ENCODE assay signal across 8 cellular contexts in genomic region chr5:78647838-78648358, GRCh38. TPM values are rescaled to one million over a fixed set of nuclear protein-coding genes. Genes with fewer than 3 reads are reported as not detected.
DNase-seq lines count a peak whose midpoint lies in the region; ATAC-seq, FAIRE-seq and TF ChIP-seq lines count a peak whose summit lies in the region.

No MANE protein-coding gene starts in this region.

- peak overlapping the region; percentile 64 for H3K4me3 Mint-ChIP-seq in activated naive CD4-positive, alpha-beta T cell treated with anti-CD3 and anti-CD28 coated beads for 36 hours
- peak overlapping the region; percentile 51 for H3K4me3 Mint-ChIP-seq in stimulated activated effector memory CD8-positive, alpha-beta T cell treated with anti-CD3 and anti-CD28 coated beads, Interleukin-12 subunit alpha, Interleukin-12 subunit beta, amount 100 ng/mL, for 72 hours

- H3K36me3 Mint-ChIP-seq in activated naive CD4-positive, alpha-beta T cell treated with anti-CD3 and anti-CD28 coated beads for 36 hours (ENCODE audit: low read depth), result no peaks in the 10 kb centered on the region
- H3K36me3 Mint-ChIP-seq in stimulated activated effector memory CD8-positive, alpha-beta T cell treated with anti-CD3 and anti-CD28 coated beads, Interleukin-12 subunit alpha, Interleukin-12 subunit beta, amount 100 ng/mL, for 72 hours, result no peaks in the 10 kb centered on the region

- H3K27me3 ChIP-seq in bronchial epithelial cell (ENCODE audit: control insufficient read depth, insufficient read depth, low read length), result no peaks in the 10 kb centered on the region
- no peaks in the 10 kb centered on the region for H3K27me3 ChIP-seq in layer of hippocampus (ENCODE audit: control insufficient read depth, insufficient read depth, low read length)

- peak; percentile 27 for ATAC-seq in HG02763 (IDR thresholded peaks at IDR 0.05; ENCODE audit: unreplicated experiment)
- ATAC-seq in stimulated activated effector memory CD8-positive, alpha-beta T cell treated with anti-CD3 and anti-CD28 coated beads, Interleukin-12 subunit alpha, Interleukin-12 subunit beta, amount 100 ng/mL, for 72 hours, result peak; percentile 8

- peak overlapping the region; percentile 83 for H3K27ac ChIP-seq in layer of hippocampus (ENCODE audit: low read depth, low read length)

- peaks cover 47% of the 10 kb centered on the region for H3K27me3 Mint-ChIP-seq in activated naive CD4-positive, alpha-beta T cell treated with anti-CD3 and anti-CD28 coated beads for 36 hours (ENCODE audit: low read depth)

- peak overlapping the region; percentile 92 for H3K4me3 ChIP-seq in bronchial epithelial cell (ENCODE audit: low read depth, low read length)

- FAIRE-seq in bronchial epithelial cell (lab: Jason Lieb, UNC), result no peak

- H3K27ac Mint-ChIP-seq in activated naive CD4-positive, alpha-beta T cell treated with anti-CD3 and anti-CD28 coated beads for 36 hours, result no peak overlapping the region
- no peak overlapping the region for H3K27ac Mint-ChIP-seq in stimulated activated effector memory CD8-positive, alpha-beta T cell treated with anti-CD3 and anti-CD28 coated beads, Interleukin-12 subunit alpha, Interleukin-12 subunit beta, amount 100 ng/mL, for 72 hours

- no peak for DNase-seq in activated naive CD4-positive, alpha-beta T cell treated with anti-CD3 and anti-CD28 coated beads for 36 hours
- no peak for DNase-seq in activated naive CD4-positive, alpha-beta T cell treated with Interleukin-2 at 50 U/mL for 16 hours
- DNase-seq in NCI-H460 (ENCODE audit: extremely low read depth, low read depth) (peak; percentile 12), bronchial epithelial cell (ENCODE audit: low read depth) (peak; percentile 32), NCI-H128 (lab: John Stamatoyannopoulos, UW; ENCODE audit: unreplicated experiment) (no peak)
- no peak for DNase-seq in stimulated activated effector memory CD8-positive, alpha-beta T cell treated with anti-CD3 and anti-CD28 coated beads, Interleukin-12 subunit alpha, Interleukin-12 subunit beta, amount 100 ng/mL, for 72 hours (ENCODE audit: low spot score in 2 of 2)

- CTCF ChIA-PET in activated naive CD4-positive, alpha-beta T cell treated with anti-CD3 and anti-CD28 coated beads for 36 hours (lab: Charles Lee), result interaction anchor here (0.6 kb wide), 1 partner anchor 191 kb away, joined by 3 read pairs; no protein-coding TSS in a partner anchor

- H3K4me1 Mint-ChIP-seq in activated naive CD4-positive, alpha-beta T cell treated with anti-CD3 and anti-CD28 coated beads for 36 hours (ENCODE audit: low read depth), result peaks cover 10% of the 10 kb centered on the region
- H3K4me1 Mint-ChIP-seq in stimulated activated effector memory CD8-positive, alpha-beta T cell treated with anti-CD3 and anti-CD28 coated beads, Interleukin-12 subunit alpha, Interleukin-12 subunit beta, amount 100 ng/mL, for 72 hours, result peaks cover 15% of the 10 kb centered on the region

- intact Hi-C loops in activated naive CD4-positive, alpha-beta T cell treated with anti-CD3 and anti-CD28 coated beads for 36 hours (cut with micrococcal nuclease), result no loop called here

- peak; percentile 28 for TF ChIP-seq CTCF in bronchial epithelial cell (IDR thresholded peaks at IDR 0.05; ENCODE audit: insufficient read depth, low read length, severe bottlenecking)

- peaks cover 2% of the 10 kb centered on the region for H3K36me3 ChIP-seq in bronchial epithelial cell (ENCODE audit: control insufficient read depth, insufficient read depth, low read length)

- H3K9me3 Mint-ChIP-seq in activated naive CD4-positive, alpha-beta T cell treated with anti-CD3 and anti-CD28 coated beads for 36 hours, result no peaks in the 10 kb centered on the region
- no peaks in the 10 kb centered on the region for H3K9me3 Mint-ChIP-seq in stimulated activated effector memory CD8-positive, alpha-beta T cell treated with anti-CD3 and anti-CD28 coated beads, Interleukin-12 subunit alpha, Interleukin-12 subunit beta, amount 100 ng/mL, for 72 hours

RNA-seq across cellular contexts. Expression of gene LHFPL2, which starts 0.7 kb away (rescaled TPM):
- not detected for total RNA-seq in activated naive CD4-positive, alpha-beta T cell treated with anti-CD3 and anti-CD28 coated beads for 36 hours
- 8.4 and 8.6 TPM in 2 replicates for total RNA-seq in NCI-H460 (2014; rRNA removed; shearing (Covaris generic))
- polyA plus RNA-seq in NCI-H460 (2014; cell fraction: nucleus; rRNA removed), result 3.6 and 4.9 TPM in 2 replicates
- total RNA-seq in bronchial epithelial cell, result 29.8 and 32.4 TPM in 2 replicates

Comparison
In these comparisons a context has a peak if more than half of its experiments do, and no peak if none do; other contexts are left out.
1. DNase-seq: peak in NCI-H460 (single experiment) and bronchial epithelial cell (single experiment); none in activated naive CD4-positive, alpha-beta T cell treated with anti-CD3 and anti-CD28 coated beads for 36 hours (single experiment), activated naive CD4-positive, alpha-beta T cell treated with Interleukin-2 at 50 U/mL for 16 hours (single experiment), stimulated activated effector memory CD8-positive, alpha-beta T cell treated with anti-CD3 and anti-CD28 coated beads, Interleukin-12 subunit alpha, Interleukin-12 subunit beta, amount 100 ng/mL, for 72 hours (0 of 2) and NCI-H128 (single experiment).